ENCODE assay signal across 1 cellular context in the genomic region with DNA sequence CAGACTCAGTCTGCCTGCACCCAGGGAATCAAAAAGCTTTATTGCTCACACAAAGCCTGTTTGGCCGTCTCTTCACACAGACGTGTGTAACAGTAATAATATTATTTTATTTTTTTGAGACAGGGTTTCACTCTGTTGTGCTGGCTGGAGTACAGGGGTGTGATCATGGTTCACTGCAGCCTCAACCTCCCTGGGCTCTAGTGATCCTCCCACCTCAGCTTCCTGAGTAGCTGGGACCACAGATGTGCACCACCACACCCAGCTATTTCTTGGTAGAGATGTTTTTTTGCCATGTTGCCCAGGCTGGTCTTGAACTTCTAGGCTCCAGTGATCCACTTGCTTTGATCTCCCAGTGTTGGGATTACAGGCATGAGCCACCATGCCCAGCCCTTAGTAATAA.
TF ChIP-seq lines count a peak whose summit lies in the region.

No MANE protein-coding gene starts in this region.

TF ChIP-seq in GM23338, 12 proteins besides CTCF, POLR2A, EP300 and RAD21:
- no peak for TF ChIP-seq POLR2AphosphoS5 (IDR thresholded peaks at IDR 0.05; ENCODE audit: low read depth)
- no peak for TF ChIP-seq EZH2phosphoT487 (IDR thresholded peaks at IDR 0.05; ENCODE audit: unreplicated experiment)
- no peak for TF ChIP-seq ZNF114 (CRISPR knock-in tag; IDR thresholded peaks at IDR 0.05)
- no peak for TF ChIP-seq REST (IDR thresholded peaks at IDR 0.05; ENCODE audit: unreplicated experiment)
- no peak for TF ChIP-seq EZH2 (IDR thresholded peaks at IDR 0.05; ENCODE audit: low read depth, unreplicated experiment)
- no peak for TF ChIP-seq JUNB (IDR thresholded peaks at IDR 0.05; ENCODE audit: unreplicated experiment)
- no peak for TF ChIP-seq ZNF331 (CRISPR knock-in tag; IDR thresholded peaks at IDR 0.05; ENCODE audit: low read depth)
- no peak for TF ChIP-seq CREB1 (CRISPR knock-in tag; IDR thresholded peaks at IDR 0.05; ENCODE audit: low read depth)
- no peak for TF ChIP-seq ZNF462 (CRISPR knock-in tag; IDR thresholded peaks at IDR 0.05)
- no peak for TF ChIP-seq STAT1 (IDR thresholded peaks at IDR 0.05; ENCODE audit: unreplicated experiment)
- TF ChIP-seq, protein P1, sequence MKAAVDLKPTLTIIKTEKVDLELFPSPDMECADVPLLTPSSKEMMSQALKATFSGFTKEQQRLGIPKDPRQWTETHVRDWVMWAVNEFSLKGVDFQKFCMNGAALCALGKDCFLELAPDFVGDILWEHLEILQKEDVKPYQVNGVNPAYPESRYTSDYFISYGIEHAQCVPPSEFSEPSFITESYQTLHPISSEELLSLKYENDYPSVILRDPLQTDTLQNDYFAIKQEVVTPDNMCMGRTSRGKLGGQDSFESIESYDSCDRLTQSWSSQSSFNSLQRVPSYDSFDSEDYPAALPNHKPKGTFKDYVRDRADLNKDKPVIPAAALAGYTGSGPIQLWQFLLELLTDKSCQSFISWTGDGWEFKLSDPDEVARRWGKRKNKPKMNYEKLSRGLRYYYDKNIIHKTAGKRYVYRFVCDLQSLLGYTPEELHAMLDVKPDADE (IDR thresholded peaks at IDR 0.05): no peak
